Comparison of ENCODE assay signal across 12 cellular contexts in the genomic region with DNA sequence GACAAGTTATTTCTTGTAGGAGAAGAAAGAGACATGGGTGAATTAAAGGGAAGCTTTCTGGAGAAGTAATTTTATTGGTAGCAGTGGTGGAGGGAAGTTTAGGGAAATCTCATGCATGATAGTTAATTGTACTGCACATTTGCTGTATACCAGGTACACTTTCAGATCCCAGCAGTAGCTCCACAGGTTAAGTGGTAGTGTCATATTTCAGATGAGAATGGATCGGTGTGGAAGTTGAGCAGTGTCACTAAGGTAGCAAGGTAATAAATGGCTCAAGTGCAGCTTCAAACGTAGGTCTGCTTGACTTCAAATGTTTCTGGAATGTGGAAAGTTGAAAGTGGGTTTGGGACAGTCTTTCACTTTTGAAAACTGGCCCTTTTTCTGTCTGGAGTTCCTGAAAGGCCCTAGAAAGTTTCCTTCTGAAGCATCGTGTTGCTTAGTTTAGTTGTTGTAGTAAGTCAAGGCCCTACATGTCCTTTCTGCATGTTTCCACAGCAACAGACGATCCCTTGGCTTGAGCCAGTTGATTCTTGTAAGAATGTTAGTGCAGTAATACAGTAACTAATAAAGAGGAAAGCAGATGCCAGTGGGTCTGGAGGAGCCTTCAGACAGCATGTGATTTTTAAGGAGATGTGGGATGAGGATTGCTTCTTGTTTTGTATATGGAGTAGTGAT. TPM values are rescaled to one million over a fixed set of nuclear protein-coding genes. Genes with fewer than 3 reads are reported as not detected.
A peak's percentile ranks its signal among the peaks of the same experiment; 100 is the strongest.
DNase-seq lines count a peak whose midpoint lies in the region; ATAC-seq and TF ChIP-seq lines count a peak whose summit lies in the region.
"Had no signal": no experiment of that assay in that cellular context is flagged by ENCODE, and none has a peak within 500 bp of the region (broad histone marks: within the 10 kb centered on the region; RNA-seq: fewer than 3 reads in every experiment).

No MANE protein-coding gene starts in this region.

- intact Hi-C loops in sciatic nerve (cut with DNase I) = loop anchor here (5.0 kb wide), 1 partner anchor 133 kb away; no protein-coding TSS in a partner anchor

- ATAC-seq in stimulated activated naive CD8-positive, alpha-beta T cell treated with anti-CD3 and anti-CD28 coated beads, Interleukin-15, Interleukin-2, amounts not matched to agents 100 U/mL and 50 U/mL, for 24 hours = no peak
- ATAC-seq in activated CD8-positive, alpha-beta T cell treated with anti-CD3 and anti-CD28 coated beads, Interleukin-2, amount 10 ng/mL, durations not matched to agents 7 days and 5 days = no peak
- ATAC-seq in left lobe of liver (no peak), sciatic nerve (no peak), GM18519 (IDR thresholded peaks at IDR 0.05; ENCODE audit: low FRiP score, unreplicated experiment) (no peak)

- H3K4me3 Mint-ChIP-seq in stimulated activated naive CD8-positive, alpha-beta T cell treated with anti-CD3 and anti-CD28 coated beads, Interleukin-15, Interleukin-2, amounts not matched to agents 100 ng/mL and 50 ng/mL, for 24 hours = no peak overlapping the region
- H3K4me3 Mint-ChIP-seq in activated CD8-positive, alpha-beta T cell treated with anti-CD3 and anti-CD28 coated beads, Interleukin-2, amount 10 ng/mL, durations not matched to agents 7 days and 5 days = no peak overlapping the region

- no peaks in the 10 kb centered on the region for H3K9me3 ChIP-seq in MM.1S (replicated peaks; ENCODE audit: insufficient read depth, low read length)
- H3K9me3 ChIP-seq: thoracic aorta had no signal

- H3K4me1 Mint-ChIP-seq in stimulated activated naive CD8-positive, alpha-beta T cell treated with anti-CD3 and anti-CD28 coated beads, Interleukin-15, Interleukin-2, amounts not matched to agents 100 ng/mL and 50 ng/mL, for 24 hours (ENCODE audit: low read depth) = peaks cover 46% of the 10 kb centered on the region
- H3K4me1 Mint-ChIP-seq in activated CD8-positive, alpha-beta T cell treated with anti-CD3 and anti-CD28 coated beads, Interleukin-2, amount 10 ng/mL, durations not matched to agents 7 days and 5 days (ENCODE audit: low read depth) = peaks cover 45% of the 10 kb centered on the region

- H3K9me3 Mint-ChIP-seq in stimulated activated naive CD8-positive, alpha-beta T cell treated with anti-CD3 and anti-CD28 coated beads, Interleukin-15, Interleukin-2, amounts not matched to agents 100 ng/mL and 50 ng/mL, for 24 hours = no peaks in the 10 kb centered on the region
- no peaks in the 10 kb centered on the region for H3K9me3 Mint-ChIP-seq in activated CD8-positive, alpha-beta T cell treated with anti-CD3 and anti-CD28 coated beads, Interleukin-2, amount 10 ng/mL, durations not matched to agents 7 days and 5 days (ENCODE audit: insufficient read depth)

- H3F3A ChIP-seq in MM.1S (ENCODE audit: insufficient read depth, low read length) = no peaks in the 10 kb centered on the region

- CTCF ChIA-PET in activated CD8-positive, alpha-beta T cell treated with anti-CD3 and anti-CD28 coated beads, Interleukin-2, amount 10 ng/mL, durations not matched to agents 7 days and 5 days (lab: Charles Lee) = interaction anchor here (0.6 to 6.3 kb wide), 3 partner anchors 27 to 134 kb away, joined by 3 to 71 read pairs (median 5); no protein-coding TSS in a partner anchor

- no peak overlapping the region for H2AFZ ChIP-seq in MM.1S (ENCODE audit: low read length)

- H4K20me1 ChIP-seq in MM.1S (ENCODE audit: insufficient read depth, low read length) = peaks cover 32% of the 10 kb centered on the region

- no peak for DNase-seq in stimulated activated naive CD8-positive, alpha-beta T cell treated with anti-CD3 and anti-CD28 coated beads, Interleukin-15, Interleukin-2, amounts not matched to agents 100 U/mL and 50 U/mL, for 24 hours
- no peak for DNase-seq in activated CD8-positive, alpha-beta T cell treated with anti-CD3 and anti-CD28 coated beads, Interleukin-2, amount 10 ng/mL, durations not matched to agents 7 days and 5 days
- peak; percentile 49 for DNase-seq in iris pigment epithelial cell (ENCODE audit: low read depth)
- DNase-seq in left lobe of liver (ENCODE audit: low spot score) = no peak
- DNase-seq in MM.1S = no peak
- DNase-seq in sciatic nerve (ENCODE audit: low spot score) = no peak
- DNase-seq: Kasumi-1; NCI-H526; stimulated activated CD4-positive, alpha-beta T cell treated with anti-CD3 and anti-CD28 coated beads, Interleukin-2, amount 100 ng/mL, for 48 hours had no signal

- peaks cover 23% of the 10 kb centered on the region for H3K4me1 ChIP-seq in MM.1S (ENCODE audit: low read length)

- H3K9me2 ChIP-seq in MM.1S (replicated peaks; ENCODE audit: insufficient read depth, low read length) = no peaks in the 10 kb centered on the region

- no peaks in the 10 kb centered on the region for H3K27me3 ChIP-seq in MM.1S (replicated peaks; ENCODE audit: insufficient read depth, low read length)

- H3K79me2 ChIP-seq in MM.1S (ENCODE audit: low read length) = peaks cover 80% of the 10 kb centered on the region

- H3K36me3 Mint-ChIP-seq in stimulated activated naive CD8-positive, alpha-beta T cell treated with anti-CD3 and anti-CD28 coated beads, Interleukin-15, Interleukin-2, amounts not matched to agents 100 ng/mL and 50 ng/mL, for 24 hours (ENCODE audit: low read depth) = peaks cover 31% of the 10 kb centered on the region
- H3K36me3 Mint-ChIP-seq in activated CD8-positive, alpha-beta T cell treated with anti-CD3 and anti-CD28 coated beads, Interleukin-2, amount 10 ng/mL, durations not matched to agents 7 days and 5 days (ENCODE audit: low read depth) = peaks cover 46% of the 10 kb centered on the region

- no peak overlapping the region for H3K4me3 ChIP-seq in MM.1S (ENCODE audit: low read length)

- H3K4me2 ChIP-seq in MM.1S (ENCODE audit: low read depth, low read length) = no peak overlapping the region

- no peak for TF ChIP-seq CTCF in MM.1S (IDR thresholded peaks at IDR 0.05; ENCODE audit: low read length)

- no peak overlapping the region for H3K9ac ChIP-seq in MM.1S (ENCODE audit: low read length)

- H3K27me3 Mint-ChIP-seq in stimulated activated naive CD8-positive, alpha-beta T cell treated with anti-CD3 and anti-CD28 coated beads, Interleukin-15, Interleukin-2, amounts not matched to agents 100 ng/mL and 50 ng/mL, for 24 hours = no peaks in the 10 kb centered on the region
- H3K27me3 Mint-ChIP-seq in activated CD8-positive, alpha-beta T cell treated with anti-CD3 and anti-CD28 coated beads, Interleukin-2, amount 10 ng/mL, durations not matched to agents 7 days and 5 days (ENCODE audit: low read depth) = no peaks in the 10 kb centered on the region

- no peak overlapping the region for H3K27ac ChIP-seq in MM.1S (ENCODE audit: low read length)
- H3K27ac ChIP-seq: thoracic aorta had no signal

- H3K36me3 ChIP-seq in MM.1S (replicated peaks; ENCODE audit: insufficient read depth, low read length) = 0 out of 2 replicates have a peak, but pooled peaks cover 2% of the 10 kb centered on the region

- H3K27ac Mint-ChIP-seq in stimulated activated naive CD8-positive, alpha-beta T cell treated with anti-CD3 and anti-CD28 coated beads, Interleukin-15, Interleukin-2, amounts not matched to agents 100 ng/mL and 50 ng/mL, for 24 hours = peak overlapping the region; percentile 13
- peak overlapping the region; percentile 41 for H3K27ac Mint-ChIP-seq in activated CD8-positive, alpha-beta T cell treated with anti-CD3 and anti-CD28 coated beads, Interleukin-2, amount 10 ng/mL, durations not matched to agents 7 days and 5 days

- POLR2A ChIA-PET in activated CD8-positive, alpha-beta T cell treated with anti-CD3 and anti-CD28 coated beads, Interleukin-2, amount 10 ng/mL, durations not matched to agents 7 days and 5 days (lab: Charles Lee) = interaction anchor here (0.6 to 1.5 kb wide), 2 partner anchors 11 to 64 kb away, joined by 3 to 5 read pairs; partner anchors contain the start of gene GNE

RNA-seq across cellular contexts. Expression of gene CLTA, which starts 3.7 kb away (rescaled TPM):
- 100 to 1,000 TPM; 167 to 170 TPM for total RNA-seq in activated CD8-positive, alpha-beta T cell treated with anti-CD3 and anti-CD28 coated beads, Interleukin-2, amount 10 ng/mL, durations not matched to agents 7 days and 5 days
- total RNA-seq in left lobe of liver (61.8 TPM), sciatic nerve (103 TPM)

RNA-seq across cellular contexts. Expression of gene CCIN, which starts 25.3 kb away (rescaled TPM):
- under 1 TPM; 0.13 to 0.32 TPM for total RNA-seq in activated CD8-positive, alpha-beta T cell treated with anti-CD3 and anti-CD28 coated beads, Interleukin-2, amount 10 ng/mL, durations not matched to agents 7 days and 5 days
- total RNA-seq in left lobe of liver (not detected), sciatic nerve (not detected)

RNA-seq across cellular contexts. Expression of gene GLIPR2, which starts 57.9 kb away (rescaled TPM):
- 10 to 100 TPM; 67.8 to 73.0 TPM for total RNA-seq in activated CD8-positive, alpha-beta T cell treated with anti-CD3 and anti-CD28 coated beads, Interleukin-2, amount 10 ng/mL, durations not matched to agents 7 days and 5 days
- total RNA-seq in left lobe of liver = 1.5 TPM
- total RNA-seq in sciatic nerve = 14.8 TPM
